ENCODE assay signal across 8 cellular contexts in genomic region chr9:34988218-34989055, GRCh38. TPM values are rescaled to one million over a fixed set of nuclear protein-coding genes. Genes with fewer than 3 reads are reported as not detected.
A peak's percentile ranks its signal among the peaks of the same experiment; 100 is the strongest.
DNase-seq lines count a peak whose midpoint lies in the region; ATAC-seq, FAIRE-seq and TF ChIP-seq lines count a peak whose summit lies in the region.

No MANE protein-coding gene starts in this region.

- H3K27ac Mint-ChIP-seq in activated CD4-positive, alpha-beta T cell treated with anti-CD3 and anti-CD28 coated beads for 36 hours: peak overlapping the region; percentile 94

- TF ChIP-seq POLR2A in H54 (IDR thresholded peaks at IDR 0.05; ENCODE audit: low read depth, low read length): no peak

- H3K4me3 ChIP-seq in endocrine pancreas (ENCODE audit: control insufficient read depth, insufficient read depth, low read length) (no peak overlapping the region), thoracic aorta (peak overlapping the region; percentile 79)

- H3K27ac ChIP-seq in thoracic aorta: peak overlapping the region; percentile 80 to 100

- no peaks in the 10 kb centered on the region for H3K4me1 ChIP-seq in endocrine pancreas (ENCODE audit: control insufficient read depth, insufficient read depth, low read length)
- peaks cover 20 to 35% of the 10 kb centered on the region in 2 donors for H3K4me1 ChIP-seq in thoracic aorta (ENCODE audit: control insufficient read depth in 1 of 2, low read depth in 2 of 2)

- no peaks in the 10 kb centered on the region for H3K9me3 ChIP-seq in endocrine pancreas (ENCODE audit: control insufficient read depth, low read length)
- no peaks in the 10 kb centered on the region for H3K9me3 ChIP-seq in thoracic aorta

- TF ChIP-seq CTCF in thoracic aorta (IDR thresholded peaks at IDR 0.05): no peak

- FAIRE-seq in H54 (lab: Jason Lieb, UNC): no peak

- DNase-seq in activated CD4-positive, alpha-beta T cell treated with anti-CD3 and anti-CD28 coated beads for 36 hours: peak; percentile 78
- no peak for DNase-seq in activated CD4-positive, alpha-beta T cell treated with anti-CD3 and anti-CD28 coated beads for 1 hour
- peak; percentile 65 to 71 for DNase-seq in activated CD4-positive, alpha-beta T cell treated with anti-CD3 and anti-CD28 coated beads for 4 hours
- peak; percentile 25 for DNase-seq in myocyte (ENCODE audit: low read depth)
- no peak for DNase-seq in thoracic aorta (ENCODE audit: low spot score)
- no peak for DNase-seq in H54 (ENCODE audit: insufficient read length, low spot score)

- no peaks in the 10 kb centered on the region for H3K9me3 Mint-ChIP-seq in activated CD4-positive, alpha-beta T cell treated with anti-CD3 and anti-CD28 coated beads for 36 hours (ENCODE audit: low read depth)

- POLR2A ChIA-PET in activated CD4-positive, alpha-beta T cell treated with anti-CD3 and anti-CD28 coated beads for 36 hours (lab: Charles Lee): no interaction called here

- no peaks in the 10 kb centered on the region for H3K27me3 ChIP-seq in endocrine pancreas (ENCODE audit: control insufficient read depth, insufficient read depth, low read length)
- no peaks in the 10 kb centered on the region for H3K27me3 ChIP-seq in thoracic aorta (replicated peaks; ENCODE audit: insufficient read depth)

- H3K4me1 Mint-ChIP-seq in activated CD4-positive, alpha-beta T cell treated with anti-CD3 and anti-CD28 coated beads for 36 hours: peaks cover 83% of the 10 kb centered on the region

- H3K36me3 Mint-ChIP-seq in activated CD4-positive, alpha-beta T cell treated with anti-CD3 and anti-CD28 coated beads for 36 hours (ENCODE audit: low read depth): peaks cover 5% of the 10 kb centered on the region

- CTCF ChIA-PET in activated CD4-positive, alpha-beta T cell treated with anti-CD3 and anti-CD28 coated beads for 36 hours (lab: Charles Lee): interaction anchor here (0.6 to 2.3 kb wide), 5 partner anchors 14 to 905 kb away, joined by 3 to 5 read pairs (median 5); no protein-coding TSS in a partner anchor

- H3K36me3 ChIP-seq in endocrine pancreas (ENCODE audit: control insufficient read depth, insufficient read depth, low read length) (no peaks in the 10 kb centered on the region), thoracic aorta (no peaks in the 10 kb centered on the region)

- H3K4me3 Mint-ChIP-seq in activated CD4-positive, alpha-beta T cell treated with anti-CD3 and anti-CD28 coated beads for 36 hours: peak overlapping the region; percentile 78

- H3K27me3 Mint-ChIP-seq in activated CD4-positive, alpha-beta T cell treated with anti-CD3 and anti-CD28 coated beads for 36 hours: no peaks in the 10 kb centered on the region

- intact Hi-C loops in activated CD4-positive, alpha-beta T cell treated with anti-CD3 and anti-CD28 coated beads for 36 hours (cut with DNase I, micrococcal nuclease): loop anchor here (1.0 to 5.0 kb wide), 12 partner anchors 84 to 1171 kb away; partner anchors contain the start of genes VCP (in 2 of the 2), CCDC107 (in 1 of the 2), DCTN3 (in 1 of the 2) and GALT (in 1 of the 2)

- peak overlapping the region; percentile 55 for H3K9ac ChIP-seq in endocrine pancreas (ENCODE audit: control insufficient read depth, insufficient read depth, low read length)

- ATAC-seq in activated CD4-positive, alpha-beta T cell treated with anti-CD3 and anti-CD28 coated beads for 36 hours: no peak
- no peak for ATAC-seq in thoracic aorta (ENCODE audit: insufficient number of reproducible peaks, low FRiP score, low read depth)
- no peak for ATAC-seq in HG03378 (IDR thresholded peaks at IDR 0.05; ENCODE audit: unreplicated experiment)

RNA-seq across cellular contexts. Expression of gene DNAJB5, which starts 1.1 kb away (rescaled TPM):
- total RNA-seq in activated CD4-positive, alpha-beta T cell treated with anti-CD3 and anti-CD28 coated beads for 36 hours: 10 to 100 TPM; 10.3 to 11.3 TPM
- total RNA-seq in myocyte (71.7 and 74.5 TPM in 2 replicates), thoracic aorta (10 to 100 TPM; 51.0 to 61.5 TPM)
- polyA plus RNA-seq in myocyte (2012): 57.0 TPM

RNA-seq across cellular contexts. Expression of gene PHF24, which starts 30.4 kb away (rescaled TPM):
- total RNA-seq in activated CD4-positive, alpha-beta T cell treated with anti-CD3 and anti-CD28 coated beads for 36 hours: under 1 TPM; 0.09 to 0.18 TPM
- total RNA-seq in myocyte: not detected in 2 replicates
- 0.01 TPM for polyA plus RNA-seq in myocyte (2012)
- total RNA-seq in thoracic aorta: under 1 TPM; 0.27 to 0.35 TPM

Comparison
In these comparisons a context has a peak if more than half of its experiments do, and no peak if none do; other contexts are left out.
1. DNase-seq: peak in activated CD4-positive, alpha-beta T cell treated with anti-CD3 and anti-CD28 coated beads for 36 hours (single experiment), activated CD4-positive, alpha-beta T cell treated with anti-CD3 and anti-CD28 coated beads for 4 hours (2 of 2) and myocyte (single experiment); none in activated CD4-positive, alpha-beta T cell treated with anti-CD3 and anti-CD28 coated beads for 1 hour (single experiment), thoracic aorta (single experiment) and H54 (single experiment).